26 cellular contexts compared by ENCODE assay signal in genomic region chr10:107160866-107161265, GRCh38. TPM values are rescaled to one million over a fixed set of nuclear protein-coding genes. Genes with fewer than 3 reads are reported as not detected.
"Had no signal": no experiment of that assay in that cellular context is flagged by ENCODE, and none has a peak within 500 bp of the region (broad histone marks: within the 10 kb centered on the region; RNA-seq: fewer than 3 reads in every experiment).

No MANE protein-coding gene starts in this region.

- H3K4me1 Mint-ChIP-seq: activated CD4-positive, alpha-beta memory T cell treated with anti-CD3 and anti-CD28 coated beads, Interleukin-2, amount 10 ng/mL, durations not matched to agents 7 days and 5 days; activated CD4-positive, alpha-beta T cell treated with anti-CD3 and anti-CD28 coated beads for 36 hours; central memory CD8-positive, alpha-beta T cell; T-helper 17 cell had no signal

- H3K36me3 Mint-ChIP-seq: activated naive CD8-positive, alpha-beta T cell had no signal

- DNase-seq: activated CD4-positive, alpha-beta memory T cell treated with anti-CD3 and anti-CD28 coated beads, Interleukin-2, amount 10 ng/mL, durations not matched to agents 7 days and 5 days; activated CD4-positive, alpha-beta T cell treated with anti-CD3 and anti-CD28 coated beads for 36 hours; activated CD4-positive, alpha-beta T cell treated with anti-CD3 and anti-CD28 coated beads, Interleukin-2, amount 10 ng/mL, durations not matched to agents 7 days and 5 days; activated CD4-positive, alpha-beta T cell treated with anti-CD3 and anti-CD28 coated beads, Interleukin-2, amount 50 U/mL, for 4 hours; activated CD4-positive, CD25-positive, alpha-beta regulatory T cell; activated CD4-positive, CD25-positive, alpha-beta regulatory T cell treated with anti-CD3 and anti-CD28 coated beads, Interleukin-2, amount 50 U/mL, for 72 hours; activated CD8-positive, alpha-beta memory T cell treated with anti-CD3 and anti-CD28 coated beads, Interleukin-2, amount 50 U/mL, for 48 hours; activated gamma-delta T cell; activated naive CD4-positive, alpha-beta T cell; activated naive CD4-positive, alpha-beta T cell treated with anti-CD3 and anti-CD28 coated beads, Interleukin-2, amount 50 U/mL, for 16 hours; activated T-cell treated with anti-CD3 and anti-CD28 coated beads for 4 hours; activated T-cell treated with anti-CD3 and anti-CD28 coated beads, Interleukin-2, amount 50 U/mL, for 24 hours; activated T-cell treated with anti-CD3 and anti-CD28 coated beads, Interleukin-2, amount 50 U/mL, for 72 hours; amniotic stem cell; cortex of kidney; dermis blood vessel endothelial cell; effector CD8-positive, alpha-beta T cell; foreskin fibroblast; heart left ventricle; T-helper 1 cell; T-helper 17 cell had no signal

- H3K9me3 Mint-ChIP-seq: activated CD4-positive, alpha-beta memory T cell treated with anti-CD3 and anti-CD28 coated beads, Interleukin-2, amount 10 ng/mL, durations not matched to agents 7 days and 5 days; activated CD4-positive, alpha-beta T cell treated with anti-CD3 and anti-CD28 coated beads, Interleukin-2, amount 10 ng/mL, durations not matched to agents 7 days and 5 days had no signal

- H3K27ac Mint-ChIP-seq: activated CD4-positive, alpha-beta memory T cell treated with anti-CD3 and anti-CD28 coated beads, Interleukin-2, amount 10 ng/mL, durations not matched to agents 7 days and 5 days; activated CD4-positive, alpha-beta T cell treated with anti-CD3 and anti-CD28 coated beads for 36 hours; activated CD4-positive, alpha-beta T cell treated with anti-CD3 and anti-CD28 coated beads, Interleukin-2, amount 10 ng/mL, durations not matched to agents 7 days and 5 days; activated naive CD8-positive, alpha-beta T cell; activated T-cell treated with anti-CD3 and anti-CD28 coated beads, Interleukin-2, amount 50 U/mL, for 24 hours; activated T-cell treated with anti-CD3 and anti-CD28 coated beads, Interleukin-2, amount 50 U/mL, for 72 hours; T-helper 17 cell had no signal

- H3K36me3 ChIP-seq: cardiac muscle cell, heart left ventricle had no signal

- H3K27ac ChIP-seq: cardiac muscle cell, heart left ventricle had no signal

- ATAC-seq: activated CD4-positive, alpha-beta T cell treated with anti-CD3 and anti-CD28 coated beads for 36 hours; activated T-cell treated with anti-CD3 and anti-CD28 coated beads, Interleukin-2, amount 50 U/mL, for 72 hours; esophagus mucosa; heart left ventricle; T-helper 17 cell had no signal

- H3K9me3 ChIP-seq: heart left ventricle had no signal

- H3K4me3 ChIP-seq: cardiac muscle cell, heart left ventricle had no signal

- H3K4me3 Mint-ChIP-seq: activated CD4-positive, alpha-beta memory T cell treated with anti-CD3 and anti-CD28 coated beads, Interleukin-2, amount 10 ng/mL, durations not matched to agents 7 days and 5 days; activated CD4-positive, alpha-beta T cell treated with anti-CD3 and anti-CD28 coated beads for 36 hours; activated CD4-positive, alpha-beta T cell treated with anti-CD3 and anti-CD28 coated beads, Interleukin-2, amount 10 ng/mL, durations not matched to agents 7 days and 5 days; activated naive CD8-positive, alpha-beta T cell; activated T-cell treated with anti-CD3 and anti-CD28 coated beads, Interleukin-2, amount 50 U/mL, for 24 hours; activated T-cell treated with anti-CD3 and anti-CD28 coated beads, Interleukin-2, amount 50 U/mL, for 72 hours; central memory CD8-positive, alpha-beta T cell; T-helper 17 cell had no signal

RNA-seq across cellular contexts. Expression of gene SORCS1, which starts 3.6 kb away (rescaled TPM):
- total RNA-seq: activated CD4-positive, alpha-beta memory T cell treated with anti-CD3 and anti-CD28 coated beads, Interleukin-2, amount 10 ng/mL, durations not matched to agents 7 days and 5 days; activated CD4-positive, alpha-beta T cell treated with anti-CD3 and anti-CD28 coated beads for 36 hours; activated CD4-positive, alpha-beta T cell treated with anti-CD3 and anti-CD28 coated beads, Interleukin-2, amount 10 ng/mL, durations not matched to agents 7 days and 5 days; activated T-cell treated with anti-CD3 and anti-CD28 coated beads, Interleukin-2, amount 50 U/mL, for 72 hours; chondrocyte; dermis blood vessel endothelial cell; T-helper 17 cell had no signal
